ENCODE assay signal across 25 cellular contexts in the genomic region with DNA sequence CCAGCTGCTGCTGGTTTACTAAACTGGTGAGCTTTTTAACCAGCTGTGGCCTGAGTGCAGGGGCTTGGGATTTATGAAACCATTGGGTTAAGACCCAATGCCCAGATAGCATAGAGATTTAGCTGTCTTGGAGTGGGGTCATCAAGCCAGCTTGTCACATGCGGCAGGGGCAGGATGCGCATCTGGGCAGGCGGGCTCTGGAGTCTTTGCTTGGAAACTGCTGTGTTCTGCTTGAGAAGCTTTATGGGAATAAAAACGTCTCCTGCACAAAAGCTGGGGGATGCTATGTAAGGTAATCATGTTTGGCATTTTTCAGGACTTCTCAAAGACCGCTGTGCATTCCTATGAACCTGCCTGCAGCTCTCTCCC.
"Had no signal": no experiment of that assay in that cellular context is flagged by ENCODE, and none has a peak within 500 bp of the region (broad histone marks: within the 10 kb centered on the region; RNA-seq: fewer than 3 reads in every experiment).

No MANE protein-coding gene starts in this region.

- DNase-seq: activated CD4-positive, alpha-beta T cell treated with anti-CD3 and anti-CD28 coated beads for 1 hour; activated CD4-positive, alpha-beta T cell treated with anti-CD3 and anti-CD28 coated beads for 48 hours; activated CD4-positive, CD25-positive, alpha-beta regulatory T cell; activated CD8-positive, alpha-beta T cell treated with anti-CD3 and anti-CD28 coated beads for 36 hours; activated gamma-delta T cell treated with Interleukin-2 at 50 U/mL for 16 hours; activated naive CD4-positive, alpha-beta T cell treated with anti-CD3 and anti-CD28 coated beads, Interleukin-2, amount 10 ng/mL, durations not matched to agents 7 days and 5 days; activated naive CD8-positive, alpha-beta T cell treated with anti-CD3 and anti-CD28 coated beads, Interleukin-2, amount 50 U/mL, for 24 hours; activated T-cell treated with anti-CD3 and anti-CD28 coated beads, Interleukin-2, amount 50 U/mL, for 72 hours; anterior cingulate cortex; caudate nucleus; cerebellar nuclear complex; NCI-H1105; NCI-H1417 treated with DMSO at 0.1 percent for 48 hours; NCI-H187 treated with DMSO at 0.1 percent for 48 hours; NCI-H2081; NCI-H226; NCI-H446 treated with DMSO at 0.1 percent for 48 hours; NCI-H524; NCI-H69; NK-92 treated with Interleukin-12 subunit alpha and Interleukin-12 subunit beta, amount 100 ng/mL, for 24 hours; PC-9; Right ventricle myocardium superior; SJCRH30; T1000; WERI-Rb-1 had no signal
